12 cellular contexts compared by ENCODE assay signal in the genomic region with DNA sequence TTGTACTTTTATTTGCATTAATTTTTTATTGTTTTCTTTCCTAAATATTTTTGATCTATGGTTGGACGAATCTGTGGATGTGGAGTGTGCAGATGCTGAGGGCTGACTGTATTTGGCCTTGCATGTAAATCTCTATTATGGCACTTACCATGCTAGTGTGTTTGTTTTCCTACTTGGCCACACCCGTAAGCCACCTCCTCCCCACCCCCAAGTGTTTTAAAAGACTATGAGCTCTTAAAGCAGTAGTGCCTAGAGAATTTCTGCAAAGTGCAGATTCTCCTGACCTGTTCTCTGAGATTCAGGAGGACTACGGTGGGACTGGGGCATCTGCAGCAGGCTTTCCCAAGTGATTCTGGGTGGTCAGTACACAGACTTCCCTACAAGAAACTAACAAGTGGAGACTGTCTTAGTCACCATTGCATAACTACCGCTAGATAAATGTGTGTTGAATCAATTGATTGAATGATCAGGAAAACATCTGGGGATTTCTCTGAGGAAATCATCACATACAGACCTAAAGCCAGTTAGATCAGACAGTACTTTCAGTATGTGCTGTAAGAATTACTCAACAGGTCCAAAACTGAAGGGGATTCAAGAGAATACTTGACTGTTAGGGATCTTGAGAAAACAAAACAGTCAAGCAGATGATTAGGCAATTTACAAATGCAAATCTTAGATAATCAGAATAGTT. TPM values are rescaled to one million over a fixed set of nuclear protein-coding genes. Genes with fewer than 3 reads are reported as not detected.
DNase-seq lines count a peak whose midpoint lies in the region; ATAC-seq, FAIRE-seq and TF ChIP-seq lines count a peak whose summit lies in the region.
"Had no signal": no experiment of that assay in that cellular context is flagged by ENCODE, and none has a peak within 500 bp of the region (broad histone marks: within the 10 kb centered on the region; RNA-seq: fewer than 3 reads in every experiment).

No MANE protein-coding gene starts in this region.

- no peaks in the 10 kb centered on the region for H3K27me3 Mint-ChIP-seq in activated CD4-positive, alpha-beta T cell treated with anti-CD3 and anti-CD28 coated beads for 36 hours
- no peaks in the 10 kb centered on the region for H3K27me3 Mint-ChIP-seq in natural killer cell treated with Interleukin-12 subunit alpha and Interleukin-12 subunit beta and Interleukin-15 and Interleukin-18, amount 100 ng/mL, for 72 hours

- H3K36me3 ChIP-seq in MM.1S (replicated peaks; ENCODE audit: insufficient read depth, low read length) (no peaks in the 10 kb centered on the region), bronchial epithelial cell (ENCODE audit: control insufficient read depth, insufficient read depth, low read length) (no peaks in the 10 kb centered on the region)
- H3K36me3 ChIP-seq: BLaER1, cardiac muscle cell, neural progenitor cell had no signal

- H3K4me3 ChIP-seq in MM.1S (ENCODE audit: low read length) (no peak overlapping the region), bronchial epithelial cell (ENCODE audit: low read depth, low read length) (no peak overlapping the region)
- H3K4me3 ChIP-seq: BLaER1, cardiac muscle cell, neural progenitor cell had no signal

- peak; percentile 60 for ATAC-seq in activated CD4-positive, alpha-beta T cell treated with anti-CD3 and anti-CD28 coated beads for 36 hours
- peak; percentile 74 to 92 for ATAC-seq in natural killer cell treated with Interleukin-12 subunit alpha and Interleukin-12 subunit beta and Interleukin-15 and Interleukin-18, amount 100 ng/mL, for 72 hours

- H3F3A ChIP-seq in MM.1S (ENCODE audit: insufficient read depth, low read length): peaks cover 28% of the 10 kb centered on the region

- H3K4me1 ChIP-seq in MM.1S (ENCODE audit: low read length): peaks cover 56% of the 10 kb centered on the region
- H3K4me1 ChIP-seq: neural progenitor cell had no signal

- no peak overlapping the region for H3K4me3 Mint-ChIP-seq in activated CD4-positive, alpha-beta T cell treated with anti-CD3 and anti-CD28 coated beads for 36 hours
- peak overlapping the region; percentile 63 for H3K4me3 Mint-ChIP-seq in natural killer cell treated with Interleukin-12 subunit alpha and Interleukin-12 subunit beta and Interleukin-15 and Interleukin-18, amount 100 ng/mL, for 72 hours
- H3K4me3 Mint-ChIP-seq: neural progenitor cell had no signal

- H3K9ac ChIP-seq in MM.1S (ENCODE audit: low read length): no peak overlapping the region
- H3K9ac ChIP-seq: BLaER1, neural progenitor cell had no signal

- H3K9me3 ChIP-seq in MM.1S (replicated peaks; ENCODE audit: insufficient read depth, low read length): no peaks in the 10 kb centered on the region
- H3K9me3 ChIP-seq: BLaER1 had no signal

- intact Hi-C loops in activated CD4-positive, alpha-beta T cell treated with anti-CD3 and anti-CD28 coated beads for 36 hours (cut with DNase I, micrococcal nuclease): no loop called here

- no peak overlapping the region for H3K27ac Mint-ChIP-seq in activated CD4-positive, alpha-beta T cell treated with anti-CD3 and anti-CD28 coated beads for 36 hours
- H3K27ac Mint-ChIP-seq in natural killer cell treated with Interleukin-12 subunit alpha and Interleukin-12 subunit beta and Interleukin-15 and Interleukin-18, amount 100 ng/mL, for 72 hours: peak overlapping the region; percentile 67 to 89
- H3K27ac Mint-ChIP-seq: neural progenitor cell had no signal

- no peaks in the 10 kb centered on the region for H3K9me3 Mint-ChIP-seq in activated CD4-positive, alpha-beta T cell treated with anti-CD3 and anti-CD28 coated beads for 36 hours (ENCODE audit: low read depth)
- H3K9me3 Mint-ChIP-seq in natural killer cell treated with Interleukin-12 subunit alpha and Interleukin-12 subunit beta and Interleukin-15 and Interleukin-18, amount 100 ng/mL, for 72 hours: no peaks in the 10 kb centered on the region
- H3K9me3 Mint-ChIP-seq: neural progenitor cell had no signal

- H3K4me2 ChIP-seq in MM.1S (ENCODE audit: low read depth, low read length): peak overlapping the region; percentile 12
- H3K4me2 ChIP-seq: BLaER1, neural progenitor cell had no signal

- CTCF ChIA-PET in activated CD4-positive, alpha-beta T cell treated with anti-CD3 and anti-CD28 coated beads for 36 hours (lab: Charles Lee): interaction anchor here (0.7 to 1.7 kb wide), 2 partner anchors 10 to 21 kb away, joined by 4 read pairs; no protein-coding TSS in a partner anchor

- H3K27ac ChIP-seq in MM.1S (ENCODE audit: low read length): no peak overlapping the region
- H3K27ac ChIP-seq: BLaER1, cardiac muscle cell, neural progenitor cell had no signal

- H3K36me3 Mint-ChIP-seq in activated CD4-positive, alpha-beta T cell treated with anti-CD3 and anti-CD28 coated beads for 36 hours (ENCODE audit: low read depth): no peaks in the 10 kb centered on the region
- no peaks in the 10 kb centered on the region for H3K36me3 Mint-ChIP-seq in natural killer cell treated with Interleukin-12 subunit alpha and Interleukin-12 subunit beta and Interleukin-15 and Interleukin-18, amount 100 ng/mL, for 72 hours
- H3K36me3 Mint-ChIP-seq: neural progenitor cell had no signal

- POLR2A ChIA-PET in activated CD4-positive, alpha-beta T cell treated with anti-CD3 and anti-CD28 coated beads for 36 hours (lab: Charles Lee): no interaction called here

- no peaks in the 10 kb centered on the region for H3K27me3 ChIP-seq in MM.1S (replicated peaks; ENCODE audit: insufficient read depth, low read length)
- no peaks in the 10 kb centered on the region for H3K27me3 ChIP-seq in bronchial epithelial cell (ENCODE audit: control insufficient read depth, insufficient read depth, low read length)
- H3K27me3 ChIP-seq: BLaER1, cardiac muscle cell had no signal

- TF ChIP-seq CTCF in MM.1S (IDR thresholded peaks at IDR 0.05; ENCODE audit: low read length) (no peak), bronchial epithelial cell (IDR thresholded peaks at IDR 0.05; ENCODE audit: insufficient read depth, low read length, severe bottlenecking) (no peak), D721Med (IDR thresholded peaks at IDR 0.05; ENCODE audit: insufficient read depth, missing control alignments) (no peak)

- DNase-seq in activated CD4-positive, alpha-beta T cell treated with anti-CD3 and anti-CD28 coated beads for 36 hours: no peak
- DNase-seq in activated CD4-positive, alpha-beta T cell treated with anti-CD3 and anti-CD28 coated beads for 1 hour: no peak
- DNase-seq in MM.1S (no peak), bronchial epithelial cell (ENCODE audit: low read depth) (peak; percentile 79), D721Med (ENCODE audit: insufficient read length, low spot score) (no peak), kidney tubule cell (ENCODE audit: low spot score) (no peak), Kasumi-1 (lab: John Stamatoyannopoulos, UW) (no peak)
- DNase-seq in natural killer cell treated with Interleukin-12 subunit alpha and Interleukin-12 subunit beta and Interleukin-15 and Interleukin-18, amount 100 ng/mL, for 72 hours (ENCODE audit: low spot score): no peak
- DNase-seq: hippocampal formation had no signal

- H4K20me1 ChIP-seq in MM.1S (ENCODE audit: insufficient read depth, low read length): no peaks in the 10 kb centered on the region
- H4K20me1 ChIP-seq: BLaER1 had no signal

- peak overlapping the region; percentile 13; the same call in 1 of the 2 replicates for H2AFZ ChIP-seq in MM.1S (ENCODE audit: low read length)
- H2AFZ ChIP-seq: neural progenitor cell had no signal

- FAIRE-seq in bronchial epithelial cell (lab: Jason Lieb, UNC) (no peak), D721Med (lab: Jason Lieb, UNC) (no peak)

- H3K4me1 Mint-ChIP-seq in activated CD4-positive, alpha-beta T cell treated with anti-CD3 and anti-CD28 coated beads for 36 hours: peaks cover 40% of the 10 kb centered on the region
- H3K4me1 Mint-ChIP-seq in natural killer cell treated with Interleukin-12 subunit alpha and Interleukin-12 subunit beta and Interleukin-15 and Interleukin-18, amount 100 ng/mL, for 72 hours (ENCODE audit: low read depth in 2 of 2): peaks cover 61 to 73% of the 10 kb centered on the region in 2 donors

- H3K9me2 ChIP-seq in MM.1S (replicated peaks; ENCODE audit: insufficient read depth, low read length): no peaks in the 10 kb centered on the region

- H3K79me2 ChIP-seq in MM.1S (ENCODE audit: low read length): no peaks in the 10 kb centered on the region

RNA-seq across cellular contexts. Expression of gene TIPARP, which starts 6.2 kb away (rescaled TPM):
- total RNA-seq in activated CD4-positive, alpha-beta T cell treated with anti-CD3 and anti-CD28 coated beads for 36 hours: 10 to 100 TPM; 18.5 to 23.5 TPM
- total RNA-seq in bronchial epithelial cell: 50.6 and 110 TPM in 2 replicates
- total RNA-seq in natural killer cell treated with Interleukin-12 subunit alpha and Interleukin-12 subunit beta and Interleukin-15 and Interleukin-18, amount 100 ng/mL, for 72 hours: 10 to 100 TPM; 35.9 to 38.0 TPM
